In genomic region chr5:179244051-179244450, GRCh38 we compare ENCODE assay signal across 24 cellular contexts.
DNase-seq lines count a peak whose midpoint lies in the region; TF ChIP-seq lines count a peak whose summit lies in the region.
"Had no signal": no experiment of that assay in that cellular context is flagged by ENCODE, and none has a peak within 500 bp of the region (broad histone marks: within the 10 kb centered on the region; RNA-seq: fewer than 3 reads in every experiment).

No MANE protein-coding gene starts in this region.

- H3K27me3 Mint-ChIP-seq in glutamatergic neuron (ENCODE audit: unreplicated experiment), result peaks cover 11% of the 10 kb centered on the region
- H3K27me3 Mint-ChIP-seq: brain had no signal

- H3K4me1 Mint-ChIP-seq in glutamatergic neuron (ENCODE audit: low read depth, unreplicated experiment), result peaks cover 25% of the 10 kb centered on the region
- H3K4me1 Mint-ChIP-seq: activated CD4-positive, alpha-beta T cell treated with anti-CD3 and anti-CD28 coated beads, Interleukin-2, amount 10 ng/mL, durations not matched to agents 7 days and 5 days; activated naive CD8-positive, alpha-beta T cell treated with anti-CD3 and anti-CD28 coated beads, Interleukin-2, amount 50 U/mL, for 24 hours; CD4-positive, alpha-beta memory T cell; stimulated activated naive B cell treated with anti-CD40 and anti-IgM and Interleukin-4, amounts not matched to agents 10 μg/mL and 1 μg/mL and 100 μg/mL, for 72 hours had no signal

- H3K27ac Mint-ChIP-seq in glutamatergic neuron (ENCODE audit: unreplicated experiment), result peak overlapping the region; percentile 97
- H3K27ac Mint-ChIP-seq: activated CD4-positive, alpha-beta T cell treated with anti-CD3 and anti-CD28 coated beads, Interleukin-2, amount 10 ng/mL, durations not matched to agents 7 days and 5 days; activated naive CD8-positive, alpha-beta T cell treated with anti-CD3 and anti-CD28 coated beads, Interleukin-2, amount 50 U/mL, for 24 hours; activated T-cell treated with anti-CD3 and anti-CD28 coated beads, Interleukin-2, amount 50 U/mL, for 24 hours; CD4-positive, alpha-beta memory T cell; GM23338; stimulated activated naive B cell treated with anti-CD40 and anti-IgM and Interleukin-4, amounts not matched to agents 10 μg/mL and 1 μg/mL and 100 μg/mL, for 72 hours had no signal

- H3K27ac ChIP-seq in angular gyrus (ENCODE audit: low read depth, low read length), result peak overlapping the region; percentile 44

- TF ChIP-seq CTCF in glutamatergic neuron (IDR thresholded peaks at IDR 0.05; ENCODE audit: partially characterized antibody, unreplicated experiment), result no peak

- DNase-seq in NCI-H2171 treated with DMSO at 0.1 percent for 48 hours (lab: John Stamatoyannopoulos, UW) (peak; percentile 24), NCI-H2171 (lab: John Stamatoyannopoulos, UW) (no peak), glutamatergic neuron (peak; percentile 5), superior temporal gyrus (ENCODE audit: extremely low spot score) (peak; percentile 18), amniotic stem cell (lab: John Stamatoyannopoulos, UW) (no peak), HT-29 (ENCODE audit: low spot score) (no peak), iPS-NIHi7 (ENCODE audit: extremely low spot score) (no peak)
- DNase-seq: 8988T; activated CD4-positive, alpha-beta T cell treated with anti-CD3 and anti-CD28 coated beads, Interleukin-2, amount 10 ng/mL, durations not matched to agents 7 days and 5 days; activated naive CD8-positive, alpha-beta T cell treated with anti-CD3 and anti-CD28 coated beads, Interleukin-2, amount 50 U/mL, for 24 hours; activated T-cell treated with anti-CD3 and anti-CD28 coated beads, Interleukin-2, amount 50 U/mL, for 24 hours; CD4-positive, alpha-beta memory T cell; DMS153; effector memory CD4-positive, alpha-beta T cell; erythroblast; NCI-H1092; NCI-H187; NCI-H526 treated with DMSO at 0.1 percent for 48 hours; retina; stimulated activated naive B cell treated with anti-CD40 and anti-IgM and Interleukin-4, amounts not matched to agents 10 μg/mL and 1 μg/mL and 100 μg/mL, for 72 hours had no signal

- H3K4me3 Mint-ChIP-seq in glutamatergic neuron (ENCODE audit: unreplicated experiment), result peak overlapping the region; percentile 67
- H3K4me3 Mint-ChIP-seq: activated CD4-positive, alpha-beta T cell treated with anti-CD3 and anti-CD28 coated beads, Interleukin-2, amount 10 ng/mL, durations not matched to agents 7 days and 5 days; activated naive CD8-positive, alpha-beta T cell treated with anti-CD3 and anti-CD28 coated beads, Interleukin-2, amount 50 U/mL, for 24 hours; activated T-cell treated with anti-CD3 and anti-CD28 coated beads, Interleukin-2, amount 50 U/mL, for 24 hours; CD4-positive, alpha-beta memory T cell; GM23338; nephron; stimulated activated naive B cell treated with anti-CD40 and anti-IgM and Interleukin-4, amounts not matched to agents 10 μg/mL and 1 μg/mL and 100 μg/mL, for 72 hours had no signal

- peaks cover 26% of the 10 kb centered on the region for H3K36me3 Mint-ChIP-seq in glutamatergic neuron (ENCODE audit: unreplicated experiment)
- H3K36me3 Mint-ChIP-seq: brain; CD4-positive, alpha-beta memory T cell; stimulated activated naive B cell treated with anti-CD40 and anti-IgM and Interleukin-4, amounts not matched to agents 10 μg/mL and 1 μg/mL and 100 μg/mL, for 72 hours had no signal

- peaks cover 24% of the 10 kb centered on the region for H3K9me3 Mint-ChIP-seq in glutamatergic neuron (ENCODE audit: unreplicated experiment)

Comparison
In these comparisons a context has a peak if more than half of its experiments do, and no peak if none do; other contexts are left out.
1. DNase-seq: peak in NCI-H2171 treated with DMSO at 0.1 percent for 48 hours (single experiment), glutamatergic neuron (single experiment) and superior temporal gyrus (single experiment); none in NCI-H2171 (single experiment), amniotic stem cell (single experiment), HT-29 (single experiment) and iPS-NIHi7 (single experiment).